ENCODE assay signal across 8 cellular contexts in the genomic region with DNA sequence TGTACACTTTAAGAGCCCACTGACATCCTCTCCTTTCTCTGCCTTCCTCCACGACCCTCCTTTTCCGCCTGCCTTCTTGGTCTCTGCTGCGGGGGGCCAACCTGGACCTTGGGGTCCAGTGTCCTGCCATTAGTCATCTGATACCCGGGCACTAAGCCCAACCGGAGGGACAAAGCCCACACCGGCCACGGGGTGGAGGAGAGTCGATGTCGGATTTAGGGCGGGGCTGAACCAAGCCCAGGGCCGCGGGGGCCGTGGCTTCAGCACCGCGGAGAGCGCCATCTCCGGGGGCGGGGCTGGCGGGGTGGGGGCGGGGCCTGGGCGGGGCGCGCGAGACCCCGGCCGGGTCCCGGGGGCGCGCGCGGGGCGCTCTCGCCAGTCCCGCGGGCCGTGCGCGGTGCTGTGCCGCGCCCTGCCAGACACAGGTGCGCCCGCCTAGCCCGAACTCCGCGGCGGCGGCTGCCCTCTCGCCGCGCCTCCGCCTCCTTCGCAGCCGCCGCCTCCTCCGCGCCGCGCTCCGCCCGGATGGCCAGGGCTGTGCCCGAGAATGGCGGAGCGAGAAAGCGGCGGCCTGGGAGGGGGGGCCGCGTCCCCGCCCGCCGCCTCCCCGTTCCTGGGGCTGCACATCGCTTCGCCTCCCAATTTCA. TPM values are rescaled to one million over a fixed set of nuclear protein-coding genes. Genes with fewer than 3 reads are reported as not detected.
DNase-seq lines count a peak whose midpoint lies in the region; ATAC-seq and TF ChIP-seq lines count a peak whose summit lies in the region.

A gene (plus strand): TSS at position 378 of the 647 bp plus-strand sequence. CDS start 170 bp downstream, at position 548.

- TF ChIP-seq CTCF in GM10248 (IDR thresholded peaks at IDR 0.05; ENCODE audit: control extremely low read depth, extremely low read depth, low read depth, missing control alignments) (no peak), mesothelial cell of epicardium (IDR thresholded peaks at IDR 0.05; ENCODE audit: unreplicated experiment) (no peak)

- peaks cover 44% of the 10 kb centered on the region for H3K27me3 Mint-ChIP-seq in mesothelial cell of epicardium (ENCODE audit: low read depth)

- DNase-seq in GM10248 (ENCODE audit: extremely low spot score) (peak; percentile 86), NCI-H510A (lab: John Stamatoyannopoulos, UW) (peak; percentile 25), mesothelial cell of epicardium (ENCODE audit: low spot score in 2 of 2, unreplicated experiment in 2 of 2) (peak; percentile 45 to 74), globus pallidus (ENCODE audit: low spot score) (no peak)
- peak; percentile 23 to 25 for DNase-seq in activated CD4-positive, alpha-beta T cell treated with anti-CD3 and anti-CD28 coated beads, Interleukin-2, amount 50 U/mL, for 4 hours
- peak; percentile 51 for DNase-seq in effector CD8-positive, alpha-beta T cell (lab: John Stamatoyannopoulos, UW)
- DNase-seq in stimulated activated CD8-positive, alpha-beta memory T cell treated with anti-CD3 and anti-CD28 coated beads, Interleukin-4, amount 100 ng/mL, for 48 hours = peak; percentile 71

- no peak within 1 kb of the TSS for H3K27ac Mint-ChIP-seq in mesothelial cell of epicardium

- POLR2A ChIA-PET in GM10248 (lab: Yijun Ruan, JAX) = no interaction called here

- no peaks in the 10 kb centered on the region for H3K9me3 Mint-ChIP-seq in mesothelial cell of epicardium

- H3K36me3 Mint-ChIP-seq in mesothelial cell of epicardium = no peaks in the 10 kb centered on the region

- CTCF ChIA-PET in GM10248 (lab: Yijun Ruan, JAX) = no interaction called here

- H3K4me1 Mint-ChIP-seq in mesothelial cell of epicardium = peaks cover 3% of the 10 kb centered on the region

- ATAC-seq in HG02852 (IDR thresholded peaks at IDR 0.05; ENCODE audit: unreplicated experiment) = peak; percentile 66

- H3K4me3 Mint-ChIP-seq in mesothelial cell of epicardium = peak within 1 kb of the TSS; percentile 70

RNA-seq across cellular contexts. Expression of the gene that starts here (rescaled TPM):
- total RNA-seq in mesothelial cell of epicardium = 11.5 to 13.8 TPM (median 12.7 TPM) in 3 replicates
